16 cellular contexts compared by ENCODE assay signal in genomic region chr3:191455257-191455952, GRCh38. TPM values are rescaled to one million over a fixed set of nuclear protein-coding genes. Genes with fewer than 3 reads are reported as not detected.
DNase-seq lines count a peak whose midpoint lies in the region; ATAC-seq, FAIRE-seq and TF ChIP-seq lines count a peak whose summit lies in the region.
"Had no signal": no experiment of that assay in that cellular context is flagged by ENCODE, and none has a peak within 500 bp of the region (broad histone marks: within the 10 kb centered on the region; RNA-seq: fewer than 3 reads in every experiment).

No MANE protein-coding gene starts in this region.

- H3K4me3 ChIP-seq in breast epithelium, result no peak overlapping the region

- H3K36me3 ChIP-seq in breast epithelium, result no peaks in the 10 kb centered on the region
- H3K36me3 ChIP-seq: WERI-Rb-1 had no signal

- no peaks in the 10 kb centered on the region for H3K4me1 ChIP-seq in breast epithelium

- no peak for TF ChIP-seq CTCF in breast epithelium (IDR thresholded peaks at IDR 0.05)

- H3K27ac ChIP-seq in breast epithelium, result no peak overlapping the region
- H3K27ac ChIP-seq: WERI-Rb-1 had no signal

- no peaks in the 10 kb centered on the region for H3K27me3 ChIP-seq in breast epithelium

- no peak for FAIRE-seq in frontal cortex (lab: Jason Lieb, UNC)

- ATAC-seq in GM18868 (IDR thresholded peaks at IDR 0.05; ENCODE audit: unreplicated experiment), result peak; percentile 92
- ATAC-seq in GM21717 (IDR thresholded peaks at IDR 0.05; ENCODE audit: unreplicated experiment), result peak; percentile 96
- peak; percentile 72 for ATAC-seq in HG03342 (IDR thresholded peaks at IDR 0.05; ENCODE audit: unreplicated experiment)
- ATAC-seq in stimulated activated naive CD8-positive, alpha-beta T cell treated with anti-CD3 and anti-CD28 coated beads, Interleukin-15, Interleukin-2, amounts not matched to agents 100 U/mL and 50 U/mL, for 24 hours, result no peak
- no peak for ATAC-seq in HG03175 (IDR thresholded peaks at IDR 0.05; ENCODE audit: unreplicated experiment)

- H3K9me3 ChIP-seq in breast epithelium, result peaks cover 0 to 5% of the 10 kb centered on the region in 2 donors

- TF ChIP-seq POLR2A in breast epithelium (IDR thresholded peaks at IDR 0.05), result no peak

- DNase-seq in fibroblast of peridontal ligament (ENCODE audit: extremely low read depth) (peak; percentile 1), breast epithelium (ENCODE audit: low spot score in 2 of 2) (no peak), frontal cortex (ENCODE audit: low spot score in 2 of 2) (no peak)
- no peak for DNase-seq in stimulated activated naive CD8-positive, alpha-beta T cell treated with anti-CD3 and anti-CD28 coated beads, Interleukin-15, Interleukin-2, amounts not matched to agents 100 U/mL and 50 U/mL, for 24 hours
- DNase-seq: amniotic stem cell; CD4-positive, alpha-beta memory T cell; GF-D8; naive B cell; NCI-H1436; NCI-H510A; right cardiac atrium; WERI-Rb-1 had no signal

- intact Hi-C loops in breast epithelium (cut with DNase I; ENCODE audit: low total_unique reads), result loop anchor here (5.0 kb wide), 1 partner anchor 577 kb away; no protein-coding TSS in a partner anchor

RNA-seq across cellular contexts. Expression of gene PYDC2, which starts 5.6 kb away (rescaled TPM):
- total RNA-seq in breast epithelium, result not detected
- not detected for total RNA-seq in frontal cortex
- total RNA-seq: CD4-positive, alpha-beta memory T cell; right cardiac atrium had no signal

Comparison
In these comparisons a context has a peak if more than half of its experiments do, and no peak if none do; other contexts are left out.
1. ATAC-seq: peak in GM18868 (single experiment), GM21717 (single experiment) and HG03342 (single experiment); none in stimulated activated naive CD8-positive, alpha-beta T cell treated with anti-CD3 and anti-CD28 coated beads, Interleukin-15, Interleukin-2, amounts not matched to agents 100 U/mL and 50 U/mL, for 24 hours (single experiment) and HG03175 (single experiment).